9 cellular contexts compared by ENCODE assay signal in genomic region chr20:53708129-53708968, GRCh38.
DNase-seq lines count a peak whose midpoint lies in the region; ATAC-seq and TF ChIP-seq lines count a peak whose summit lies in the region.
"Had no signal": no experiment of that assay in that cellular context is flagged by ENCODE, and none has a peak within 500 bp of the region (broad histone marks: within the 10 kb centered on the region; RNA-seq: fewer than 3 reads in every experiment).

No MANE protein-coding gene starts in this region.

- peak overlapping the region; percentile 61 for H3K4me3 Mint-ChIP-seq in activated T-helper 1 cell treated with anti-CD3 and anti-CD28 coated beads, Interleukin-12 subunit alpha, Interleukin-12 subunit beta, Interleukin-2, Interleukin-4 antibody, amounts not matched to agents 30 ng/mL and 10 ng/mL and 1 ng/mL, durations not matched to agents 14 hours and 24 hours and 36 hours
- peak overlapping the region; percentile 61 to 88 (median 77) for H3K4me3 Mint-ChIP-seq in naive thymus-derived CD4-positive, alpha-beta T cell
- H3K4me3 Mint-ChIP-seq: neural crest cell had no signal

- H3K27ac ChIP-seq in naive thymus-derived CD4-positive, alpha-beta T cell (ENCODE audit: low read depth, low read length): peak overlapping the region; percentile 58
- no peak overlapping the region for H3K27ac ChIP-seq in ascending aorta

- POLR2A ChIA-PET in naive thymus-derived CD4-positive, alpha-beta T cell (lab: Charles Lee): interaction anchor here (0.6 to 3.3 kb wide), 16 partner anchors 10 to 714 kb away, joined by 3 to 25 read pairs (median 4); partner anchors contain the start of gene ZNF217

- no peaks in the 10 kb centered on the region for H3K36me3 ChIP-seq in naive thymus-derived CD4-positive, alpha-beta T cell (ENCODE audit: control insufficient read depth in 2 of 3, insufficient read depth in 3 of 3, low read length in 3 of 3)
- H3K36me3 ChIP-seq in ascending aorta: no peaks in the 10 kb centered on the region

- H3K27me3 Mint-ChIP-seq in activated T-helper 1 cell treated with anti-CD3 and anti-CD28 coated beads, Interleukin-12 subunit alpha, Interleukin-12 subunit beta, Interleukin-2, Interleukin-4 antibody, amounts not matched to agents 30 ng/mL and 10 ng/mL and 1 ng/mL, durations not matched to agents 14 hours and 24 hours and 36 hours (ENCODE audit: insufficient read depth): no peaks in the 10 kb centered on the region
- no peaks in the 10 kb centered on the region for H3K27me3 Mint-ChIP-seq in naive thymus-derived CD4-positive, alpha-beta T cell

- H3K36me3 Mint-ChIP-seq in activated T-helper 1 cell treated with anti-CD3 and anti-CD28 coated beads, Interleukin-12 subunit alpha, Interleukin-12 subunit beta, Interleukin-2, Interleukin-4 antibody, amounts not matched to agents 30 ng/mL and 10 ng/mL and 1 ng/mL, durations not matched to agents 14 hours and 24 hours and 36 hours (ENCODE audit: low read depth): no peaks in the 10 kb centered on the region
- peaks cover 0 to 1% (median 0%) of the 10 kb centered on the region in 5 donors for H3K36me3 Mint-ChIP-seq in naive thymus-derived CD4-positive, alpha-beta T cell

- CTCF ChIA-PET in naive thymus-derived CD4-positive, alpha-beta T cell (lab: Charles Lee): interaction anchor here (0.6 to 1.4 kb wide), 5 partner anchors 19 to 191 kb away, joined by 4 to 5 read pairs (median 4); no protein-coding TSS in a partner anchor

- peak overlapping the region; percentile 98 for H3K27ac Mint-ChIP-seq in activated T-helper 1 cell treated with anti-CD3 and anti-CD28 coated beads, Interleukin-12 subunit alpha, Interleukin-12 subunit beta, Interleukin-2, Interleukin-4 antibody, amounts not matched to agents 30 ng/mL and 10 ng/mL and 1 ng/mL, durations not matched to agents 14 hours and 24 hours and 36 hours
- peak overlapping the region; percentile 91 to 100 (median 96) for H3K27ac Mint-ChIP-seq in naive thymus-derived CD4-positive, alpha-beta T cell

- no peaks in the 10 kb centered on the region for H3K27me3 ChIP-seq in naive thymus-derived CD4-positive, alpha-beta T cell (ENCODE audit: control insufficient read depth in 2 of 2, insufficient read depth in 2 of 2, low read length in 2 of 2)
- H3K27me3 ChIP-seq in ascending aorta: no peaks in the 10 kb centered on the region

- H3K4me3 ChIP-seq in naive thymus-derived CD4-positive, alpha-beta T cell (ENCODE audit: low read length): no peak overlapping the region
- no peak overlapping the region for H3K4me3 ChIP-seq in ascending aorta

- TF ChIP-seq CTCF in ascending aorta (IDR thresholded peaks at IDR 0.05): no peak

- ATAC-seq in GM21737 (IDR thresholded peaks at IDR 0.05; ENCODE audit: unreplicated experiment): peak; percentile 48
- peak; percentile 62 for ATAC-seq in naive thymus-derived CD4-positive, alpha-beta T cell

- intact Hi-C loops in activated T-helper 1 cell treated with anti-CD3 and anti-CD28 coated beads, Interleukin-12 subunit alpha, Interleukin-12 subunit beta, Interleukin-2, Interleukin-4 antibody, amounts not matched to agents 30 ng/mL and 10 ng/mL and 1 ng/mL, durations not matched to agents 14 hours and 24 hours and 36 hours (cut with micrococcal nuclease): loop anchor here (1.0 to 5.0 kb wide), 15 partner anchors 13 to 631 kb away; no protein-coding TSS in a partner anchor
- intact Hi-C loops in naive thymus-derived CD4-positive, alpha-beta T cell (cut with micrococcal nuclease): loop anchor here (1.0 to 5.0 kb wide), 6 partner anchors 8 to 636 kb away; no protein-coding TSS in a partner anchor
- intact Hi-C loops in ascending aorta (cut with DNase I): no loop called here

- H3K9me3 Mint-ChIP-seq in activated T-helper 1 cell treated with anti-CD3 and anti-CD28 coated beads, Interleukin-12 subunit alpha, Interleukin-12 subunit beta, Interleukin-2, Interleukin-4 antibody, amounts not matched to agents 30 ng/mL and 10 ng/mL and 1 ng/mL, durations not matched to agents 14 hours and 24 hours and 36 hours: no peaks in the 10 kb centered on the region
- H3K9me3 Mint-ChIP-seq in naive thymus-derived CD4-positive, alpha-beta T cell: no peaks in the 10 kb centered on the region
- H3K9me3 Mint-ChIP-seq: neural crest cell had no signal

- peak; percentile 89 for DNase-seq in Daoy (ENCODE audit: low read depth)
- peak; percentile 15 to 45 for DNase-seq in Kasumi-1 (lab: John Stamatoyannopoulos, UW)
- DNase-seq in activated T-helper 1 cell treated with anti-CD3 and anti-CD28 coated beads, Interleukin-12 subunit alpha, Interleukin-12 subunit beta, Interleukin-2, Interleukin-4 antibody, amounts not matched to agents 30 ng/mL and 10 ng/mL and 1 ng/mL, durations not matched to agents 14 hours and 24 hours and 36 hours (ENCODE audit: low spot score): peak; percentile 26
- DNase-seq in naive thymus-derived CD4-positive, alpha-beta T cell: peak in 7 of 9 donors; percentile 15 to 52 (median 18)
- no peak for DNase-seq in NCI-H69 (lab: John Stamatoyannopoulos, UW)
- DNase-seq in NCI-H1092 (lab: John Stamatoyannopoulos, UW): no peak
- no peak for DNase-seq in ascending aorta (ENCODE audit: low spot score in 2 of 2)

- H3K4me1 ChIP-seq in naive thymus-derived CD4-positive, alpha-beta T cell (ENCODE audit: control insufficient read depth in 2 of 2, insufficient read depth in 2 of 2, low read length in 2 of 2): peaks cover 22 to 42% of the 10 kb centered on the region in 2 donors
- peaks cover 0 to 10% of the 10 kb centered on the region in 2 donors for H3K4me1 ChIP-seq in ascending aorta

- H3K4me1 Mint-ChIP-seq in activated T-helper 1 cell treated with anti-CD3 and anti-CD28 coated beads, Interleukin-12 subunit alpha, Interleukin-12 subunit beta, Interleukin-2, Interleukin-4 antibody, amounts not matched to agents 30 ng/mL and 10 ng/mL and 1 ng/mL, durations not matched to agents 14 hours and 24 hours and 36 hours (ENCODE audit: low read depth): peaks cover 39% of the 10 kb centered on the region
- peaks cover 29 to 59% (median 57%) of the 10 kb centered on the region in 7 donors for H3K4me1 Mint-ChIP-seq in naive thymus-derived CD4-positive, alpha-beta T cell

- H3K9me3 ChIP-seq in naive thymus-derived CD4-positive, alpha-beta T cell (ENCODE audit: control insufficient read depth in 2 of 3, low read length in 3 of 3): no peaks in the 10 kb centered on the region
- no peaks in the 10 kb centered on the region for H3K9me3 ChIP-seq in ascending aorta

Comparison
In these comparisons a context has a peak if more than half of its experiments do, and no peak if none do; other contexts are left out.
1. DNase-seq: peak in Daoy (single experiment), Kasumi-1 (2 of 2), activated T-helper 1 cell treated with anti-CD3 and anti-CD28 coated beads, Interleukin-12 subunit alpha, Interleukin-12 subunit beta, Interleukin-2, Interleukin-4 antibody, amounts not matched to agents 30 ng/mL and 10 ng/mL and 1 ng/mL, durations not matched to agents 14 hours and 24 hours and 36 hours (single experiment) and naive thymus-derived CD4-positive, alpha-beta T cell (7 of 9); none in NCI-H69 (single experiment), NCI-H1092 (single experiment) and ascending aorta (0 of 2).